In the genomic region with DNA sequence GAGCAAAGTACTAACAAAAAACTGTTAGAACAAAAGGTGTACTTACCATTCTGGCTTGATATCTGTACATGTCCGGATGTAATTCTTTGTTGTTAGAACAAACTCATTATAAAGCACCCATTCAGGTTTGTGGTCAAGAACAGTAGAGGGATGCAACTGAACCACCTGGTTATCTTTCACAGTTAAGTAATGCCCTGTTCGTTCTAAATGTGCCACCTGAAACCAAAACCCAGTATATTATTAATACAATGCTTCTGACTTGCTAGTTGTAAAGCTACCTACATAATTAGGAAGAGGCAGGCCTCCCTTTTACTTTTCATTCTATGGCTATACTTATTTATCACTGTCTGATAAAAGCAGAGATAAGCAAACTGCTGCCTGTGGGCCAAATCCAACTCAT, we compare ENCODE assay signal across 21 cellular contexts. TPM values are rescaled to one million over a fixed set of nuclear protein-coding genes. Genes with fewer than 3 reads are reported as not detected.
DNase-seq lines count a peak whose midpoint lies in the region; ATAC-seq lines count a peak whose summit lies in the region.
"Had no signal": no experiment of that assay in that cellular context is flagged by ENCODE, and none has a peak within 500 bp of the region (broad histone marks: within the 10 kb centered on the region; RNA-seq: fewer than 3 reads in every experiment).

No MANE protein-coding gene starts in this region.

- no peak overlapping the region for H3K4me3 Mint-ChIP-seq in T-helper 17 cell
- no peak overlapping the region for H3K4me3 Mint-ChIP-seq in stimulated activated naive CD8-positive, alpha-beta T cell treated with anti-CD3 and anti-CD28 coated beads, Interleukin-15, amount 100 ng/mL, for 72 hours
- H3K4me3 Mint-ChIP-seq: B cell, brain had no signal

- no peaks in the 10 kb centered on the region for H3K9me3 ChIP-seq in T-helper 17 cell (ENCODE audit: control insufficient read depth, low read length, poor library complexity, severe bottlenecking)

- no peaks in the 10 kb centered on the region for H3K9me3 Mint-ChIP-seq in stimulated activated naive CD8-positive, alpha-beta T cell treated with anti-CD3 and anti-CD28 coated beads, Interleukin-15, amount 100 ng/mL, for 72 hours
- H3K9me3 Mint-ChIP-seq: activated naive CD4-positive, alpha-beta T cell treated with anti-CD3 and anti-CD28 coated beads, Interleukin-2, amount 50 U/mL, for 72 hours; brain had no signal

- H3K36me3 Mint-ChIP-seq in T-helper 17 cell (ENCODE audit: low read depth): peaks cover 5% of the 10 kb centered on the region

- peak; percentile 88 for ATAC-seq in GM19468 (IDR thresholded peaks at IDR 0.05; ENCODE audit: extremely low read depth, unreplicated experiment)
- ATAC-seq in HG02943 (IDR thresholded peaks at IDR 0.05; ENCODE audit: low read depth, unreplicated experiment): peak; percentile 98
- ATAC-seq in T-helper 17 cell: no peak
- ATAC-seq in stimulated activated naive CD8-positive, alpha-beta T cell treated with anti-CD3 and anti-CD28 coated beads, Interleukin-15, amount 100 ng/mL, for 72 hours: no peak
- ATAC-seq: activated naive CD4-positive, alpha-beta T cell treated with anti-CD3 and anti-CD28 coated beads, Interleukin-2, amount 50 U/mL, for 72 hours; left ventricle myocardium superior; Panc1; right cardiac atrium; SK-N-SH treated with all-trans-retinoic acid at 6 μM for 48 hours had no signal

- DNase-seq in NCI-H146 treated with DMSO at 0.1 percent for 48 hours (lab: John Stamatoyannopoulos, UW; ENCODE audit: unreplicated experiment) (peak; percentile 7), NCI-H146 (lab: John Stamatoyannopoulos, UW) (no peak), T-helper 17 cell (no peak), NCI-H1092 treated with DMSO at 0.1 percent for 48 hours (lab: John Stamatoyannopoulos, UW) (no peak), NCI-H2107 (lab: John Stamatoyannopoulos, UW) (no peak)
- DNase-seq in stimulated activated naive CD8-positive, alpha-beta T cell treated with anti-CD3 and anti-CD28 coated beads, Interleukin-15, amount 100 ng/mL, for 72 hours: no peak
- DNase-seq: activated CD4-positive, alpha-beta T cell treated with anti-CD3 and anti-CD28 coated beads, Interleukin-2, amount 50 U/mL, for 4 hours; erythroblast; GOT3; left ventricle myocardium superior; NCI-H1105 treated with DMSO at 0.1 percent for 48 hours; NCI-H82; occipital lobe; right cardiac atrium had no signal

- peaks cover 4% of the 10 kb centered on the region for H3K4me1 Mint-ChIP-seq in T-helper 17 cell
- H3K4me1 Mint-ChIP-seq in stimulated activated naive CD8-positive, alpha-beta T cell treated with anti-CD3 and anti-CD28 coated beads, Interleukin-15, amount 100 ng/mL, for 72 hours: no peaks in the 10 kb centered on the region
- H3K4me1 Mint-ChIP-seq: B cell, brain had no signal

- H3K27ac Mint-ChIP-seq in T-helper 17 cell: peak overlapping the region; percentile 24
- H3K27ac Mint-ChIP-seq in stimulated activated naive CD8-positive, alpha-beta T cell treated with anti-CD3 and anti-CD28 coated beads, Interleukin-15, amount 100 ng/mL, for 72 hours: no peak overlapping the region
- H3K27ac Mint-ChIP-seq: B cell, brain had no signal

- no peaks in the 10 kb centered on the region for H3K27me3 Mint-ChIP-seq in T-helper 17 cell
- H3K27me3 Mint-ChIP-seq in stimulated activated naive CD8-positive, alpha-beta T cell treated with anti-CD3 and anti-CD28 coated beads, Interleukin-15, amount 100 ng/mL, for 72 hours: no peaks in the 10 kb centered on the region
- H3K27me3 Mint-ChIP-seq: B cell, brain had no signal

RNA-seq across cellular contexts. Expression of a gene that starts 54.8 kb away (rescaled TPM):
- total RNA-seq in T-helper 17 cell: 100 to 1,000 TPM; 138 to 178 TPM

Comparison
In these comparisons a context has a peak if more than half of its experiments do, and no peak if none do; other contexts are left out.
1. ATAC-seq: peak in GM19468 (single experiment) and HG02943 (single experiment); none in T-helper 17 cell (single experiment) and stimulated activated naive CD8-positive, alpha-beta T cell treated with anti-CD3 and anti-CD28 coated beads, Interleukin-15, amount 100 ng/mL, for 72 hours (single experiment).